1 cellular context compared by ENCODE assay signal in the genomic region with DNA sequence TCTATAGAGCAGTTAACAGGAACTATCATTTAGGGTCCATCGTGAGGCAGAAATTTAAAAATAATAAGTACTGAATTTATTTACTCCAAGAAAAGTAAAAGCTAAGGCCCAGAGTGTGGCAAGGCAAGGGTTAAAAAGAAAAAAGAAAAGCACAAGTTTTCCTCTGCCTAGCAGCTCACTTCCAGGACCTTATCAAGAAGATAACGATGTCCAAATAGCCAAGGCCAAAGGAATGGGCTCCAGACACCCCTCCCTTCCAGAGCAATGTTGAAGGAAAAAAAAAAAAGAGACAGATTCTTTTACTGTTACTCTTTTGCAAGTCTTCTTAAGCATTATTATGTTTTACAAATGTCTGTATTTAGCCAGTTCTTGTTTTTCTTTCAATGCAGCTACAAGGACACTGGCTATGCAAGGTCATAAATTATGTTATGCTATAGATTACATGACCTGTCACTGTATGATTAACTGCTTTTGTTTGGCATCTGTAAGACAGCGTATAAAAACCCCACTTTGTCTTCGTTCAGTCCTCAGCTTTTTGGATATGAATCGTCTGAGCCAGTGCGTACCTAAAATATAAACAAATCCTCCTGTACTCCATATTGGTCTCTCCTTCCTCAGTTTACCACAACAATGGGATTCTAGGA.
A peak's percentile ranks its signal among the peaks of the same experiment; 100 is the strongest.
TF ChIP-seq lines count a peak whose summit lies in the region.

No MANE protein-coding gene starts in this region.

TF ChIP-seq in K562, 482 proteins besides CTCF, POLR2A, EP300 and RAD21 (continued from another document and continues in another):
- TF ChIP-seq, protein P1, sequence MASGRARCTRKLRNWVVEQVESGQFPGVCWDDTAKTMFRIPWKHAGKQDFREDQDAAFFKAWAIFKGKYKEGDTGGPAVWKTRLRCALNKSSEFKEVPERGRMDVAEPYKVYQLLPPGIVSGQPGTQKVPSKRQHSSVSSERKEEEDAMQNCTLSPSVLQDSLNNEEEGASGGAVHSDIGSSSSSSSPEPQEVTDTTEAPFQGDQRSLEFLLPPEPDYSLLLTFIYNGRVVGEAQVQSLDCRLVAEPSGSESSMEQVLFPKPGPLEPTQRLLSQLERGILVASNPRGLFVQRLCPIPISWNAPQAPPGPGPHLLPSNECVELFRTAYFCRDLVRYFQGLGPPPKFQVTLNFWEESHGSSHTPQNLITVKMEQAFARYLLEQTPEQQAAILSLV (tag; IDR thresholded peaks at IDR 0.05) = no peak
- TF ChIP-seq MCM2 (IDR thresholded peaks at IDR 0.05; ENCODE audit: low read depth) (no peak), MEIS2 (IDR thresholded peaks at IDR 0.05; ENCODE audit: partially characterized antibody) (peak; percentile 100), MYNN (IDR thresholded peaks at IDR 0.05) (no peak), MYNN (CRISPR knock-in tag; IDR thresholded peaks at IDR 0.05) (no peak), TEAD1 (CRISPR knock-in tag; IDR thresholded peaks at IDR 0.05) (peak in 1 of 2 experiments; percentile 34; a peak in 1 of 4 replicates), CHD4 (IDR thresholded peaks at IDR 0.05; ENCODE audit: insufficient read depth, insufficient replicate concordance, low read depth, low read length, poor library complexity, severe bottlenecking) (no peak), POLR2B (IDR thresholded peaks at IDR 0.05; ENCODE audit: low read depth, partially characterized antibody) (no peak), MAFK (IDR thresholded peaks at IDR 0.05; ENCODE audit: low read length) (no peak), ZC3H4 (CRISPR knock-in tag; IDR thresholded peaks at IDR 0.05; ENCODE audit: borderline replicate concordance) (no peak), SP1 (CRISPR knock-in tag; IDR thresholded peaks at IDR 0.05) (peak; percentile 47; the same call in 1 of the 2 replicates), POU5F1 (IDR thresholded peaks at IDR 0.05; ENCODE audit: borderline replicate concordance, low read depth, low read length, partially characterized antibody) (no peak), ZNF644 (tag; IDR thresholded peaks at IDR 0.05; ENCODE audit: low read depth) (peak; percentile 75; the same call in 1 of the 2 replicates), SMC3 (conservative IDR thresholded peaks at IDR 0.05; ENCODE audit: insufficient read depth, low read depth, low read length) (no peak), RBM22 (IDR thresholded peaks at IDR 0.05; ENCODE audit: low read depth, low read length, poor library complexity, severe bottlenecking) (no peak), SMARCA4 (IDR thresholded peaks at IDR 0.05) (no peak; the same call in 1 of the 2 replicates), NFYB (IDR thresholded peaks at IDR 0.05; ENCODE audit: extremely low read depth, insufficient read length) (no peak), ZC3H8 (IDR thresholded peaks at IDR 0.05) (no peak), ZKSCAN3 (CRISPR knock-in tag; IDR thresholded peaks at IDR 0.05) (no peak), RBM15 (IDR thresholded peaks at IDR 0.05; ENCODE audit: insufficient read depth, low read length) (no peak), KLF16 (IDR thresholded peaks at IDR 0.05) (no peak), ZKSCAN8 (CRISPR knock-in tag; IDR thresholded peaks at IDR 0.05) (no peak), POLR3A (IDR thresholded peaks at IDR 0.05; ENCODE audit: borderline replicate concordance, extremely low read depth, insufficient read depth, insufficient read length) (no peak), MECOM (CRISPR knock-in tag; IDR thresholded peaks at IDR 0.05) (0 out of 2 replicates have a peak, but pooled peaks have one; percentile 27), TOE1 (IDR thresholded peaks at IDR 0.05; ENCODE audit: borderline replicate concordance) (0 out of 2 replicates have a peak, but pooled peaks have one; percentile 20), TOE1 (CRISPR knock-in tag; IDR thresholded peaks at IDR 0.05; ENCODE audit: borderline replicate concordance, low read depth) (no peak), SREBF1 (IDR thresholded peaks at IDR 0.05; ENCODE audit: borderline replicate concordance, low read depth, low read length) (no peak), POLR3G (IDR thresholded peaks at IDR 0.05; ENCODE audit: extremely low read depth, insufficient read length, insufficient replicate concordance) (no peak), NFIC (IDR thresholded peaks at IDR 0.05) (peak; percentile 84), TGIF2 (CRISPR knock-in tag; IDR thresholded peaks at IDR 0.05) (no peak), ADNP (tag; IDR thresholded peaks at IDR 0.05) (peak; percentile 58; the same call in 1 of the 2 replicates)
- TF ChIP-seq, protein P2, sequence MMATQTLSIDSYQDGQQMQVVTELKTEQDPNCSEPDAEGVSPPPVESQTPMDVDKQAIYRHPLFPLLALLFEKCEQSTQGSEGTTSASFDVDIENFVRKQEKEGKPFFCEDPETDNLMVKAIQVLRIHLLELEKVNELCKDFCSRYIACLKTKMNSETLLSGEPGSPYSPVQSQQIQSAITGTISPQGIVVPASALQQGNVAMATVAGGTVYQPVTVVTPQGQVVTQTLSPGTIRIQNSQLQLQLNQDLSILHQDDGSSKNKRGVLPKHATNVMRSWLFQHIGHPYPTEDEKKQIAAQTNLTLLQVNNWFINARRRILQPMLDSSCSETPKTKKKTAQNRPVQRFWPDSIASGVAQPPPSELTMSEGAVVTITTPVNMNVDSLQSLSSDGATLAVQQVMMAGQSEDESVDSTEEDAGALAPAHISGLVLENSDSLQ (IDR thresholded peaks at IDR 0.05) = peak; percentile 97
- TF ChIP-seq, protein P3, sequence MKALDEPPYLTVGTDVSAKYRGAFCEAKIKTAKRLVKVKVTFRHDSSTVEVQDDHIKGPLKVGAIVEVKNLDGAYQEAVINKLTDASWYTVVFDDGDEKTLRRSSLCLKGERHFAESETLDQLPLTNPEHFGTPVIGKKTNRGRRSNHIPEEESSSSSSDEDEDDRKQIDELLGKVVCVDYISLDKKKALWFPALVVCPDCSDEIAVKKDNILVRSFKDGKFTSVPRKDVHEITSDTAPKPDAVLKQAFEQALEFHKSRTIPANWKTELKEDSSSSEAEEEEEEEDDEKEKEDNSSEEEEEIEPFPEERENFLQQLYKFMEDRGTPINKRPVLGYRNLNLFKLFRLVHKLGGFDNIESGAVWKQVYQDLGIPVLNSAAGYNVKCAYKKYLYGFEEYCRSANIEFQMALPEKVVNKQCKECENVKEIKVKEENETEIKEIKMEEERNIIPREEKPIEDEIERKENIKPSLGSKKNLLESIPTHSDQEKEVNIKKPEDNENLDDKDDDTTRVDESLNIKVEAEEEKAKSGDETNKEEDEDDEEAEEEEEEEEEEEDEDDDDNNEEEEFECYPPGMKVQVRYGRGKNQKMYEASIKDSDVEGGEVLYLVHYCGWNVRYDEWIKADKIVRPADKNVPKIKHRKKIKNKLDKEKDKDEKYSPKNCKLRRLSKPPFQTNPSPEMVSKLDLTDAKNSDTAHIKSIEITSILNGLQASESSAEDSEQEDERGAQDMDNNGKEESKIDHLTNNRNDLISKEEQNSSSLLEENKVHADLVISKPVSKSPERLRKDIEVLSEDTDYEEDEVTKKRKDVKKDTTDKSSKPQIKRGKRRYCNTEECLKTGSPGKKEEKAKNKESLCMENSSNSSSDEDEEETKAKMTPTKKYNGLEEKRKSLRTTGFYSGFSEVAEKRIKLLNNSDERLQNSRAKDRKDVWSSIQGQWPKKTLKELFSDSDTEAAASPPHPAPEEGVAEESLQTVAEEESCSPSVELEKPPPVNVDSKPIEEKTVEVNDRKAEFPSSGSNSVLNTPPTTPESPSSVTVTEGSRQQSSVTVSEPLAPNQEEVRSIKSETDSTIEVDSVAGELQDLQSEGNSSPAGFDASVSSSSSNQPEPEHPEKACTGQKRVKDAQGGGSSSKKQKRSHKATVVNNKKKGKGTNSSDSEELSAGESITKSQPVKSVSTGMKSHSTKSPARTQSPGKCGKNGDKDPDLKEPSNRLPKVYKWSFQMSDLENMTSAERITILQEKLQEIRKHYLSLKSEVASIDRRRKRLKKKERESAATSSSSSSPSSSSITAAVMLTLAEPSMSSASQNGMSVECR (CRISPR knock-in tag; IDR thresholded peaks at IDR 0.05) = no peak
- TF ChIP-seq, protein P4, sequence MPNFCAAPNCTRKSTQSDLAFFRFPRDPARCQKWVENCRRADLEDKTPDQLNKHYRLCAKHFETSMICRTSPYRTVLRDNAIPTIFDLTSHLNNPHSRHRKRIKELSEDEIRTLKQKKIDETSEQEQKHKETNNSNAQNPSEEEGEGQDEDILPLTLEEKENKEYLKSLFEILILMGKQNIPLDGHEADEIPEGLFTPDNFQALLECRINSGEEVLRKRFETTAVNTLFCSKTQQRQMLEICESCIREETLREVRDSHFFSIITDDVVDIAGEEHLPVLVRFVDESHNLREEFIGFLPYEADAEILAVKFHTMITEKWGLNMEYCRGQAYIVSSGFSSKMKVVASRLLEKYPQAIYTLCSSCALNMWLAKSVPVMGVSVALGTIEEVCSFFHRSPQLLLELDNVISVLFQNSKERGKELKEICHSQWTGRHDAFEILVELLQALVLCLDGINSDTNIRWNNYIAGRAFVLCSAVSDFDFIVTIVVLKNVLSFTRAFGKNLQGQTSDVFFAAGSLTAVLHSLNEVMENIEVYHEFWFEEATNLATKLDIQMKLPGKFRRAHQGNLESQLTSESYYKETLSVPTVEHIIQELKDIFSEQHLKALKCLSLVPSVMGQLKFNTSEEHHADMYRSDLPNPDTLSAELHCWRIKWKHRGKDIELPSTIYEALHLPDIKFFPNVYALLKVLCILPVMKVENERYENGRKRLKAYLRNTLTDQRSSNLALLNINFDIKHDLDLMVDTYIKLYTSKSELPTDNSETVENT (CRISPR knock-in tag; IDR thresholded peaks at IDR 0.05) = no peak
- TF ChIP-seq, protein P5, sequence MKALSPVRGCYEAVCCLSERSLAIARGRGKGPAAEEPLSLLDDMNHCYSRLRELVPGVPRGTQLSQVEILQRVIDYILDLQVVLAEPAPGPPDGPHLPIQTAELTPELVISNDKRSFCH (CRISPR knock-in tag; IDR thresholded peaks at IDR 0.05) = no peak
- TF ChIP-seq, protein P5 (tag; IDR thresholded peaks at IDR 0.05) = no peak
- TF ChIP-seq, protein P6, sequence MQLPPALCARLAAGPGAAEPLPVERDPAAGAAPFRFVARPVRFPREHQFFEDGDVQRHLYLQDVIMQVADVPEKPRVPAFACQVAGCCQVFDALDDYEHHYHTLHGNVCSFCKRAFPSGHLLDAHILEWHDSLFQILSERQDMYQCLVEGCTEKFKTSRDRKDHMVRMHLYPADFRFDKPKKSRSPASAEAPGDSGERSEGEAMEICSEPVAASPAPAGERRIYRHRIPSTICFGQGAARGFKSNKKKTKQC (CRISPR knock-in tag; IDR thresholded peaks at IDR 0.05) = no peak
- TF ChIP-seq, protein P7, sequence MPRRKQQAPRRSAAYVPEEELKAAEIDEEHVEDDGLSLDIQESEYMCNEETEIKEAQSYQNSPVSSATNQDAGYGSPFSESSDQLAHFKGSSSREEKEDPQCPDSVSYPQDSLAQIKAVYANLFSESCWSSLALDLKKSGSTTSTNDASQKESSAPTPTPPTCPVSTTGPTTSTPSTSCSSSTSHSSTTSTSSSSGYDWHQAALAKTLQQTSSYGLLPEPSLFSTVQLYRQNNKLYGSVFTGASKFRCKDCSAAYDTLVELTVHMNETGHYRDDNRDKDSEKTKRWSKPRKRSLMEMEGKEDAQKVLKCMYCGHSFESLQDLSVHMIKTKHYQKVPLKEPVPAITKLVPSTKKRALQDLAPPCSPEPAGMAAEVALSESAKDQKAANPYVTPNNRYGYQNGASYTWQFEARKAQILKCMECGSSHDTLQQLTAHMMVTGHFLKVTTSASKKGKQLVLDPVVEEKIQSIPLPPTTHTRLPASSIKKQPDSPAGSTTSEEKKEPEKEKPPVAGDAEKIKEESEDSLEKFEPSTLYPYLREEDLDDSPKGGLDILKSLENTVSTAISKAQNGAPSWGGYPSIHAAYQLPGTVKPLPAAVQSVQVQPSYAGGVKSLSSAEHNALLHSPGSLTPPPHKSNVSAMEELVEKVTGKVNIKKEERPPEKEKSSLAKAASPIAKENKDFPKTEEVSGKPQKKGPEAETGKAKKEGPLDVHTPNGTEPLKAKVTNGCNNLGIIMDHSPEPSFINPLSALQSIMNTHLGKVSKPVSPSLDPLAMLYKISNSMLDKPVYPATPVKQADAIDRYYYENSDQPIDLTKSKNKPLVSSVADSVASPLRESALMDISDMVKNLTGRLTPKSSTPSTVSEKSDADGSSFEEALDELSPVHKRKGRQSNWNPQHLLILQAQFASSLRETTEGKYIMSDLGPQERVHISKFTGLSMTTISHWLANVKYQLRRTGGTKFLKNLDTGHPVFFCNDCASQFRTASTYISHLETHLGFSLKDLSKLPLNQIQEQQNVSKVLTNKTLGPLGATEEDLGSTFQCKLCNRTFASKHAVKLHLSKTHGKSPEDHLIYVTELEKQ (CRISPR knock-in tag; IDR thresholded peaks at IDR 0.05) = no peak
- TF ChIP-seq, protein P8, sequence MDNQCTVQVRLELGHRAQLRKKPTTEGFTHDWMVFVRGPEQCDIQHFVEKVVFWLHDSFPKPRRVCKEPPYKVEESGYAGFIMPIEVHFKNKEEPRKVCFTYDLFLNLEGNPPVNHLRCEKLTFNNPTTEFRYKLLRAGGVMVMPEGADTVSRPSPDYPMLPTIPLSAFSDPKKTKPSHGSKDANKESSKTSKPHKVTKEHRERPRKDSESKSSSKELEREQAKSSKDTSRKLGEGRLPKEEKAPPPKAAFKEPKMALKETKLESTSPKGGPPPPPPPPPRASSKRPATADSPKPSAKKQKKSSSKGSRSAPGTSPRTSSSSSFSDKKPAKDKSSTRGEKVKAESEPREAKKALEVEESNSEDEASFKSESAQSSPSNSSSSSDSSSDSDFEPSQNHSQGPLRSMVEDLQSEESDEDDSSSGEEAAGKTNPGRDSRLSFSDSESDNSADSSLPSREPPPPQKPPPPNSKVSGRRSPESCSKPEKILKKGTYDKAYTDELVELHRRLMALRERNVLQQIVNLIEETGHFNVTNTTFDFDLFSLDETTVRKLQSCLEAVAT (IDR thresholded peaks at IDR 0.05) = no peak
- TF ChIP-seq, protein P9, sequence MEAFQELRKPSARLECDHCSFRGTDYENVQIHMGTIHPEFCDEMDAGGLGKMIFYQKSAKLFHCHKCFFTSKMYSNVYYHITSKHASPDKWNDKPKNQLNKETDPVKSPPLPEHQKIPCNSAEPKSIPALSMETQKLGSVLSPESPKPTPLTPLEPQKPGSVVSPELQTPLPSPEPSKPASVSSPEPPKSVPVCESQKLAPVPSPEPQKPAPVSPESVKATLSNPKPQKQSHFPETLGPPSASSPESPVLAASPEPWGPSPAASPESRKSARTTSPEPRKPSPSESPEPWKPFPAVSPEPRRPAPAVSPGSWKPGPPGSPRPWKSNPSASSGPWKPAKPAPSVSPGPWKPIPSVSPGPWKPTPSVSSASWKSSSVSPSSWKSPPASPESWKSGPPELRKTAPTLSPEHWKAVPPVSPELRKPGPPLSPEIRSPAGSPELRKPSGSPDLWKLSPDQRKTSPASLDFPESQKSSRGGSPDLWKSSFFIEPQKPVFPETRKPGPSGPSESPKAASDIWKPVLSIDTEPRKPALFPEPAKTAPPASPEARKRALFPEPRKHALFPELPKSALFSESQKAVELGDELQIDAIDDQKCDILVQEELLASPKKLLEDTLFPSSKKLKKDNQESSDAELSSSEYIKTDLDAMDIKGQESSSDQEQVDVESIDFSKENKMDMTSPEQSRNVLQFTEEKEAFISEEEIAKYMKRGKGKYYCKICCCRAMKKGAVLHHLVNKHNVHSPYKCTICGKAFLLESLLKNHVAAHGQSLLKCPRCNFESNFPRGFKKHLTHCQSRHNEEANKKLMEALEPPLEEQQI (IDR thresholded peaks at IDR 0.05) = no peak
